11 cellular contexts compared by ENCODE assay signal in genomic region chr6:81265106-81265505, GRCh38.
A peak's percentile ranks its signal among the peaks of the same experiment; 100 is the strongest.
DNase-seq lines count a peak whose midpoint lies in the region; ATAC-seq and TF ChIP-seq lines count a peak whose summit lies in the region.
"Had no signal": no experiment of that assay in that cellular context is flagged by ENCODE, and none has a peak within 500 bp of the region (broad histone marks: within the 10 kb centered on the region; RNA-seq: fewer than 3 reads in every experiment).

No MANE protein-coding gene starts in this region.

- ATAC-seq in right cardiac atrium, result peak; percentile 70 to 77
- ATAC-seq in activated CD8-positive, alpha-beta T cell treated with anti-CD3 and anti-CD28 coated beads for 36 hours, result no peak
- ATAC-seq: stimulated activated memory B cell treated with anti-CD40 and anti-IgM and Interleukin-4, amounts not matched to agents 10 μg/mL and 1 μg/mL and 100 μg/mL, for 72 hours had no signal

- H3K27me3 ChIP-seq in GM23248 (replicated peaks; ENCODE audit: insufficient read depth), result no peaks in the 10 kb centered on the region
- no peaks in the 10 kb centered on the region for H3K27me3 ChIP-seq in right cardiac atrium (ENCODE audit: control insufficient read depth, insufficient read depth)
- H3K27me3 ChIP-seq in stomach smooth muscle (ENCODE audit: control insufficient read depth in 1 of 2, insufficient read depth in 2 of 2, low read length in 2 of 2), result no peaks in the 10 kb centered on the region
- H3K27me3 ChIP-seq in dorsolateral prefrontal cortex, result no peaks in the 10 kb centered on the region
- H3K27me3 ChIP-seq in neuronal stem cell (ENCODE audit: control insufficient read depth in 3 of 3, insufficient read depth in 3 of 3, low read depth in 1 of 3, low read length in 3 of 3), result no peaks in the 10 kb centered on the region

- POLR2A ChIA-PET in activated CD8-positive, alpha-beta T cell treated with anti-CD3 and anti-CD28 coated beads for 36 hours (lab: Charles Lee), result no interaction called here

- H3K27ac ChIP-seq in GM23248 (peak overlapping the region; percentile 40), right cardiac atrium (ENCODE audit: low read length) (no peak overlapping the region), stomach smooth muscle (ENCODE audit: low read length) (no peak overlapping the region), dorsolateral prefrontal cortex (no peak overlapping the region), neuronal stem cell (replicated peaks; ENCODE audit: low read length) (no peak overlapping the region)

- no peak for TF ChIP-seq CTCF in activated CD8-positive, alpha-beta T cell treated with anti-CD3 and anti-CD28 coated beads for 36 hours (IDR thresholded peaks at IDR 0.05)
- TF ChIP-seq CTCF in dorsolateral prefrontal cortex (IDR thresholded peaks at IDR 0.05 in 54 of 56, conservative IDR thresholded peaks at IDR 0.05 in 2 of 56; ENCODE audit: low read depth in 1 of 56, partially characterized antibody in 56 of 56), result no peak

- H2AFZ ChIP-seq in GM23248, result peak overlapping the region; percentile 83
- H2AFZ ChIP-seq in neuronal stem cell (ENCODE audit: low read length), result no peak overlapping the region

- H2BK12ac ChIP-seq in neuronal stem cell (ENCODE audit: low read length), result no peak overlapping the region

- no peak overlapping the region for H3K4ac ChIP-seq in neuronal stem cell (ENCODE audit: low read length)

- H3K4me3 ChIP-seq in GM23248 (peak overlapping the region; percentile 70), right cardiac atrium (ENCODE audit: low read length) (no peak overlapping the region), stomach smooth muscle (ENCODE audit: low read length in 2 of 2) (peak overlapping the region; percentile 13 to 50), dorsolateral prefrontal cortex (peak overlapping the region in 15 of 59 donors; percentile 3 to 34 (median 21)), neuronal stem cell (ENCODE audit: low read length in 2 of 2) (no peak overlapping the region)

- H3K9me3 ChIP-seq in GM23248 (ENCODE audit: low read depth) (no peaks in the 10 kb centered on the region), right cardiac atrium (ENCODE audit: control insufficient read depth, low read length) (no peaks in the 10 kb centered on the region), stomach smooth muscle (ENCODE audit: control insufficient read depth in 2 of 2, low read length in 2 of 2) (no peaks in the 10 kb centered on the region), neuronal stem cell (replicated peaks in 1 of 2; ENCODE audit: control insufficient read depth in 2 of 2, insufficient read depth in 1 of 2, low read depth in 1 of 2, low read length in 2 of 2) (no peaks in the 10 kb centered on the region)

- no peak overlapping the region for H2AK5ac ChIP-seq in neuronal stem cell (ENCODE audit: low read depth, low read length)

- no peak overlapping the region for H3K27ac Mint-ChIP-seq in activated CD8-positive, alpha-beta T cell treated with anti-CD3 and anti-CD28 coated beads for 36 hours
- H3K27ac Mint-ChIP-seq: stimulated activated memory B cell treated with anti-CD40 and anti-IgM and Interleukin-4, amounts not matched to agents 10 μg/mL and 1 μg/mL and 100 μg/mL, for 72 hours had no signal

- H3K18ac ChIP-seq in neuronal stem cell (ENCODE audit: low read length), result no peak overlapping the region

- H3K4me3 Mint-ChIP-seq in activated CD8-positive, alpha-beta T cell treated with anti-CD3 and anti-CD28 coated beads for 36 hours, result no peak overlapping the region
- H3K4me3 Mint-ChIP-seq: stimulated activated memory B cell treated with anti-CD40 and anti-IgM and Interleukin-4, amounts not matched to agents 10 μg/mL and 1 μg/mL and 100 μg/mL, for 72 hours had no signal

- H3K4me1 ChIP-seq in GM23248 (ENCODE audit: insufficient read depth) (0 out of 2 replicates have a peak, but pooled peaks cover 3% of the 10 kb centered on the region), right cardiac atrium (ENCODE audit: control insufficient read depth, insufficient read depth, low read length) (no peaks in the 10 kb centered on the region), stomach smooth muscle (ENCODE audit: control insufficient read depth, insufficient read depth, low read length) (no peaks in the 10 kb centered on the region), neuronal stem cell (ENCODE audit: control insufficient read depth in 2 of 2, insufficient read depth in 1 of 2, low read depth in 1 of 2, low read length in 2 of 2) (no peaks in the 10 kb centered on the region)

- no peak overlapping the region for H3K14ac ChIP-seq in neuronal stem cell (ENCODE audit: low read length)

- H2BK120ac ChIP-seq in neuronal stem cell (ENCODE audit: low read depth, low read length), result no peak overlapping the region

- intact Hi-C loops in right cardiac atrium (cut with DNase I) (no loop called here), dorsolateral prefrontal cortex (cut with DNase I) (no loop called here)
- intact Hi-C loops in activated CD8-positive, alpha-beta T cell treated with anti-CD3 and anti-CD28 coated beads for 36 hours (cut with micrococcal nuclease), result no loop called here

- H3K36me3 Mint-ChIP-seq in activated CD8-positive, alpha-beta T cell treated with anti-CD3 and anti-CD28 coated beads for 36 hours (ENCODE audit: low read depth), result no peaks in the 10 kb centered on the region
- H3K36me3 Mint-ChIP-seq: stimulated activated memory B cell treated with anti-CD40 and anti-IgM and Interleukin-4, amounts not matched to agents 10 μg/mL and 1 μg/mL and 100 μg/mL, for 72 hours had no signal

- H4K91ac ChIP-seq in neuronal stem cell (ENCODE audit: low read depth, low read length, poor library complexity), result no peak overlapping the region

- H3K4me2 ChIP-seq in GM23248 (ENCODE audit: unreplicated experiment), result peak overlapping the region; percentile 78
- H3K4me2 ChIP-seq in neuronal stem cell (ENCODE audit: insufficient read depth, low read length, poor library complexity, severe bottlenecking), result no peak overlapping the region

- peak overlapping the region; percentile 57 for H3K9ac ChIP-seq in GM23248
- H3K9ac ChIP-seq in stomach smooth muscle (ENCODE audit: low read length in 2 of 2), result no peak overlapping the region
- no peak overlapping the region for H3K9ac ChIP-seq in neuronal stem cell (ENCODE audit: low read depth, low read length, poor library complexity)

- no peak overlapping the region for H2BK15ac ChIP-seq in neuronal stem cell (ENCODE audit: low read length)

- H3K36me3 ChIP-seq in GM23248 (ENCODE audit: low read depth) (no peaks in the 10 kb centered on the region), stomach smooth muscle (ENCODE audit: control insufficient read depth in 2 of 2, insufficient read depth in 2 of 2, low read length in 2 of 2) (no peaks in the 10 kb centered on the region), neuronal stem cell (replicated peaks in 1 of 2; ENCODE audit: control insufficient read depth in 2 of 2, insufficient read depth in 2 of 2, low read length in 2 of 2) (no peaks in the 10 kb centered on the region)

- H3K4me1 Mint-ChIP-seq in activated CD8-positive, alpha-beta T cell treated with anti-CD3 and anti-CD28 coated beads for 36 hours (ENCODE audit: low read depth), result no peaks in the 10 kb centered on the region
- H3K4me1 Mint-ChIP-seq: stimulated activated memory B cell treated with anti-CD40 and anti-IgM and Interleukin-4, amounts not matched to agents 10 μg/mL and 1 μg/mL and 100 μg/mL, for 72 hours had no signal

- H2BK5ac ChIP-seq in neuronal stem cell (ENCODE audit: low read length), result no peak overlapping the region

- CTCF ChIA-PET in activated CD8-positive, alpha-beta T cell treated with anti-CD3 and anti-CD28 coated beads for 36 hours (lab: Charles Lee), result no interaction called here

- H3K9me2 ChIP-seq in GM23248 (ENCODE audit: insufficient read depth), result no peaks in the 10 kb centered on the region

- DNase-seq in GM23248 (peak; percentile 87), amniotic stem cell (lab: John Stamatoyannopoulos, UW) (peak; percentile 9), right cardiac atrium (peak in 2 of 3 donors; percentile 22 to 64), dorsolateral prefrontal cortex (no peak), neuronal stem cell (ENCODE audit: low spot score) (no peak), DMS 273 (lab: John Stamatoyannopoulos, UW; ENCODE audit: unreplicated experiment) (no peak)
- no peak for DNase-seq in activated CD8-positive, alpha-beta T cell treated with anti-CD3 and anti-CD28 coated beads for 36 hours
- DNase-seq: DMS79, midbrain had no signal

- H3F3A ChIP-seq in GM23248 (ENCODE audit: insufficient read depth), result no peaks in the 10 kb centered on the region

- in situ Hi-C loops in GM23248 (cut with MboI), result loop anchor here (25.0 kb wide), 1 partner anchor 472 kb away; no protein-coding TSS in a partner anchor

- no peak overlapping the region for H4K8ac ChIP-seq in neuronal stem cell (ENCODE audit: low read depth, low read length)

- no peaks in the 10 kb centered on the region for H4K20me1 ChIP-seq in GM23248 (ENCODE audit: insufficient read depth)

- 6 to 8% methylated on average over 4 of the region's 4 CpGs for WGBS in GM23248 (ENCODE audit: low coverage in 1 of 2, low lambda C conversion rate in 2 of 2, missing lambda C conversion rate in 2 of 2), 2 experiments
- 71% methylated on average over 4 of the region's 4 CpGs for WGBS in right cardiac atrium
- WGBS in neuronal stem cell (ENCODE audit: extremely low coverage in 2 of 2, insufficient read length in 2 of 2, insufficient replicate concordance in 1 of 2), 2 donors, result no CpG with 5 or more reads among the region's 4 CpGs

- no peaks in the 10 kb centered on the region for H3K27me3 Mint-ChIP-seq in activated CD8-positive, alpha-beta T cell treated with anti-CD3 and anti-CD28 coated beads for 36 hours
- H3K27me3 Mint-ChIP-seq: stimulated activated memory B cell treated with anti-CD40 and anti-IgM and Interleukin-4, amounts not matched to agents 10 μg/mL and 1 μg/mL and 100 μg/mL, for 72 hours had no signal

- no peaks in the 10 kb centered on the region for H3K79me1 ChIP-seq in neuronal stem cell (ENCODE audit: low read depth, low read length)

- no peaks in the 10 kb centered on the region for H3K79me2 ChIP-seq in GM23248 (ENCODE audit: insufficient read depth)

- H3K9me3 Mint-ChIP-seq in activated CD8-positive, alpha-beta T cell treated with anti-CD3 and anti-CD28 coated beads for 36 hours, result peaks cover 2% of the 10 kb centered on the region

- no peak overlapping the region for H3K23ac ChIP-seq in neuronal stem cell (ENCODE audit: low read depth, low read length, poor library complexity)

Comparison
In these comparisons a context has a peak if more than half of its experiments do, and no peak if none do; other contexts are left out.
1. DNase-seq: peak in GM23248 (single experiment), amniotic stem cell (single experiment) and right cardiac atrium (2 of 3); none in activated CD8-positive, alpha-beta T cell treated with anti-CD3 and anti-CD28 coated beads for 36 hours (single experiment), dorsolateral prefrontal cortex (0 of 10), neuronal stem cell (single experiment) and DMS 273 (single experiment).
2. H3K4me3 ChIP-seq: peak in GM23248 (single experiment) and stomach smooth muscle (2 of 2); none in right cardiac atrium (single experiment) and neuronal stem cell (0 of 2).